In the genomic region with DNA sequence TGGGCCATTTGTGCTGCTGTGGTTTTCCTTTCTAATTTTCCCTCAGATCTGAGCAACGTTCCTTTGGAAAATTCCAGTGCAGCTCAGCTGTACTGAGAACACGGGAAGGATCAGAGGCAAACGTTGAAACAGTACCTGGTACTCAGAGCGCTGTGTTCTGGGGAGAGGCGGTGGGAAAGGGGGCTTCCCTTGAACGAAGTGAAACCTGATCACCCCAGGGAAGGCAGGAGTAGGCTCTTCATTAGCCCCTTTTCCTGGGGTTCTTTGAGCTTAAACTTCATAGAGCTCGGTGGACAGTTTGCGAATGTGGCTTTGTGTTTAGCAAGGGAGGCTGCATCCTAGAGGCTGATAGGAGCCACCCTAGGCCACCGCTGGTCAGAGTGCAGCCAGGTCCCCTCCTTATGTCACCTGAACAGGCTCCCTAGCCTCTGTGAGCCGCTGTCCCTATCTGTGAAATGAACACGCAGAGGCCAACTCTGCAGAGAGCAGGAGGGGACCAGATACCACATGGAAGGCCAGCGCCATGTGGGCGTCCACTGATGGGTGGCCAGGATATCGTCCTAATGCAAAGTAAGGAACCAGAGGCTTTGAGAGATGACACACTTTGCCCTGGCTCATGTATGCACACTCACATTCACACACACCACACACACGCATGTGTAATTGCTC, we compare ENCODE assay signal across 20 cellular contexts.
"Had no signal": no experiment of that assay in that cellular context is flagged by ENCODE, and none has a peak within 500 bp of the region (broad histone marks: within the 10 kb centered on the region; RNA-seq: fewer than 3 reads in every experiment).

No MANE protein-coding gene starts in this region.

- H3K4me1 Mint-ChIP-seq: natural killer cell, neural crest cell had no signal

- H3K9me3 ChIP-seq: esophagus muscularis mucosa, gastrocnemius medialis, heart right ventricle, mucosa of descending colon, psoas muscle, right lobe of liver, suprapubic skin, thyroid gland had no signal

- H2AFZ ChIP-seq: parathyroid adenoma had no signal

- H3K27ac Mint-ChIP-seq: dendritic cell treated with granulocyte-macrophage colony-stimulating factor and Interleukin-4, amounts not matched to agents 40 ng/mL and 50 ng/mL, for 4 days; effector memory CD8-positive, alpha-beta T cell; natural killer cell had no signal

- ATAC-seq: effector memory CD8-positive, alpha-beta T cell; gastrocnemius medialis; heart right ventricle; mucosa of descending colon; natural killer cell; psoas muscle; right lobe of liver had no signal

- H3K9me3 Mint-ChIP-seq: dendritic cell treated with granulocyte-macrophage colony-stimulating factor and Interleukin-4, amounts not matched to agents 40 ng/mL and 50 ng/mL, for 4 days; effector memory CD8-positive, alpha-beta T cell; natural killer cell; neural crest cell had no signal

- H3K4me1 ChIP-seq: esophagus muscularis mucosa, gastrocnemius medialis, heart right ventricle, parathyroid adenoma, psoas muscle, right lobe of liver, suprapubic skin, thyroid gland had no signal

- H3K36me3 Mint-ChIP-seq: natural killer cell had no signal

- H3K27me3 ChIP-seq: cardiac muscle cell, right lobe of liver, thyroid gland had no signal

- DNase-seq: effector memory CD8-positive, alpha-beta T cell; gastrocnemius medialis; heart right ventricle; mucosa of descending colon; natural killer cell; nucleus accumbens; psoas muscle; retina; stimulated activated CD4-positive, alpha-beta T cell treated with anti-CD3 and anti-CD28 coated beads, Interleukin-2, amount 100 ng/mL, for 24 hours; stimulated activated CD4-positive, alpha-beta T cell treated with anti-CD3 and anti-CD28 coated beads, Interleukin-4, amount 100 ng/mL, for 4 hours; stimulated activated naive CD4-positive, alpha-beta T cell treated with Interleukin-2 at 50 U/mL for 16 hours; thyroid gland had no signal

- H3K4me3 Mint-ChIP-seq: dendritic cell treated with granulocyte-macrophage colony-stimulating factor and Interleukin-4, amounts not matched to agents 40 ng/mL and 50 ng/mL, for 4 days; effector memory CD8-positive, alpha-beta T cell; natural killer cell; neural crest cell had no signal

- H3K27me3 Mint-ChIP-seq: dendritic cell treated with granulocyte-macrophage colony-stimulating factor and Interleukin-4, amounts not matched to agents 40 ng/mL and 50 ng/mL, for 4 days had no signal

- H3K36me3 ChIP-seq: cardiac muscle cell, esophagus muscularis mucosa, gastrocnemius medialis, heart right ventricle, right lobe of liver, suprapubic skin, thyroid gland had no signal

- H3K4me3 ChIP-seq: cardiac muscle cell, esophagus muscularis mucosa, gastrocnemius medialis, heart right ventricle, mucosa of descending colon, psoas muscle, right lobe of liver, suprapubic skin, thyroid gland had no signal

- H3K27ac ChIP-seq: cardiac muscle cell, epithelial cell of prostate, esophagus muscularis mucosa, gastrocnemius medialis, heart right ventricle, parathyroid adenoma, psoas muscle, right lobe of liver, suprapubic skin, thyroid gland had no signal

- H3K79me2 ChIP-seq: parathyroid adenoma had no signal
